Comparison of ENCODE assay signal across 14 cellular contexts in the genomic region with DNA sequence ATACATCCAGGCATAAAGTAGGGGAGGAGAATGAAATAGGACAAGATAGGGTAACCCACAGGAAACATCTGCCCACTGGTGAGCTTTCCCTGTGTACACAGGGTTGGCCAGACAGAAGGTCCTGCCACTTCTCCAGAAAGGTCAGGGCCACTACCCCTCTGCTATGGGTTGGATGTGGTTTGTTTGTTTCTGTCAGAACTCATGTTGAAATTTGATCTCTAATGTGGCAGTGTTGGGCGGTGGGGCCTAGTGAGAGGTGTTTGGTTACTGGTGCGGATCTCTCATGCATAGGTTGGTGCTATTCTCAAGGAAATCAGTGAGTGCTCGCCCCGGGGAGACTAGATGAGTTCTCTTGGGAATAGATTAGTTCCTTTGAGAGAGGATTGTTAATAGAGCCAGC. TPM values are rescaled to one million over a fixed set of nuclear protein-coding genes. Genes with fewer than 3 reads are reported as not detected.
DNase-seq lines count a peak whose midpoint lies in the region; ATAC-seq, FAIRE-seq and TF ChIP-seq lines count a peak whose summit lies in the region.
"Had no signal": no experiment of that assay in that cellular context is flagged by ENCODE, and none has a peak within 500 bp of the region (broad histone marks: within the 10 kb centered on the region; RNA-seq: fewer than 3 reads in every experiment).

No MANE protein-coding gene starts in this region.

- no peak for FAIRE-seq in GM12892 (lab: Jason Lieb, UNC)
- FAIRE-seq: pancreas had no signal

- no peak overlapping the region for H3K27ac Mint-ChIP-seq in endodermal cell
- no peak overlapping the region for H3K27ac Mint-ChIP-seq in stimulated activated naive CD8-positive, alpha-beta T cell treated with anti-CD3 and anti-CD28 coated beads, Interleukin-15, amount 100 ng/mL, for 72 hours

- no peaks in the 10 kb centered on the region for H3K36me3 ChIP-seq in endodermal cell (ENCODE audit: control insufficient read depth, insufficient read depth, low read length)
- H3K36me3 ChIP-seq: pancreas had no signal

- peaks cover 2% of the 10 kb centered on the region for H3K9me3 Mint-ChIP-seq in endodermal cell
- H3K9me3 Mint-ChIP-seq in stimulated activated naive CD8-positive, alpha-beta T cell treated with anti-CD3 and anti-CD28 coated beads, Interleukin-15, amount 100 ng/mL, for 72 hours: no peaks in the 10 kb centered on the region

- no peaks in the 10 kb centered on the region for H3K27me3 Mint-ChIP-seq in endodermal cell (ENCODE audit: insufficient read depth)
- H3K27me3 Mint-ChIP-seq in stimulated activated naive CD8-positive, alpha-beta T cell treated with anti-CD3 and anti-CD28 coated beads, Interleukin-15, amount 100 ng/mL, for 72 hours: no peaks in the 10 kb centered on the region

- H3K4me3 Mint-ChIP-seq in endodermal cell: no peak overlapping the region
- H3K4me3 Mint-ChIP-seq in stimulated activated naive CD8-positive, alpha-beta T cell treated with anti-CD3 and anti-CD28 coated beads, Interleukin-15, amount 100 ng/mL, for 72 hours: no peak overlapping the region

- no peak for TF ChIP-seq POLR2A in GM12892 (IDR thresholded peaks at IDR 0.05; ENCODE audit: low read depth, low read length)

- peaks cover 7% of the 10 kb centered on the region for H3K4me1 Mint-ChIP-seq in endodermal cell
- peaks cover 10% of the 10 kb centered on the region for H3K4me1 Mint-ChIP-seq in stimulated activated naive CD8-positive, alpha-beta T cell treated with anti-CD3 and anti-CD28 coated beads, Interleukin-15, amount 100 ng/mL, for 72 hours

- H3K36me3 Mint-ChIP-seq in endodermal cell (ENCODE audit: low read depth): no peaks in the 10 kb centered on the region

- no peaks in the 10 kb centered on the region for H3K27me3 ChIP-seq in endodermal cell (ENCODE audit: control insufficient read depth, insufficient read depth, low read length, poor library complexity, severe bottlenecking)
- H3K27me3 ChIP-seq: pancreas had no signal

- DNase-seq in DMS153 (lab: John Stamatoyannopoulos, UW): peak; percentile 60
- DNase-seq in NCI-H1436 treated with DMSO at 0.1 percent for 48 hours (lab: John Stamatoyannopoulos, UW): peak; percentile 69
- DNase-seq in endodermal cell: peak; percentile 71
- no peak for DNase-seq in GM12892 (ENCODE audit: insufficient read length)
- DNase-seq in stimulated activated naive CD8-positive, alpha-beta T cell treated with anti-CD3 and anti-CD28 coated beads, Interleukin-15, amount 100 ng/mL, for 72 hours: no peak
- no peak for DNase-seq in NCI-H748 treated with DMSO at 0.1 percent for 48 hours (lab: John Stamatoyannopoulos, UW)
- DNase-seq: activated effector memory CD4-positive, alpha-beta T cell treated with anti-CD3 and anti-CD28 coated beads, Interleukin-2, amount 50 U/mL, for 16 hours; NCI-H1694 treated with DMSO at 0.1 percent for 48 hours; pancreas had no signal

- WGBS in endodermal cell (ENCODE audit: insufficient coverage in 1 of 2, insufficient read length in 1 of 2), 2 experiments: 58 to 70% methylated on average over 2 to 4 of the region's 4 CpGs

- no peak overlapping the region for H3K4me3 ChIP-seq in endodermal cell (ENCODE audit: low read length)
- H3K4me3 ChIP-seq: pancreas had no signal

- no peaks in the 10 kb centered on the region for H3K4me1 ChIP-seq in endodermal cell (ENCODE audit: control insufficient read depth, insufficient read depth, low read length)
- H3K4me1 ChIP-seq: pancreas had no signal

- ATAC-seq in GM21786 (IDR thresholded peaks at IDR 0.05; ENCODE audit: unreplicated experiment): peak; percentile 82
- no peak for ATAC-seq in GM18858 (IDR thresholded peaks at IDR 0.05; ENCODE audit: unreplicated experiment)
- no peak for ATAC-seq in stimulated activated naive CD8-positive, alpha-beta T cell treated with anti-CD3 and anti-CD28 coated beads, Interleukin-15, amount 100 ng/mL, for 72 hours

- no peak overlapping the region for H3K27ac ChIP-seq in endodermal cell (ENCODE audit: low read depth, low read length)
- H3K27ac ChIP-seq: pancreas, VCaP had no signal

- no peaks in the 10 kb centered on the region for H3K9me3 ChIP-seq in endodermal cell (ENCODE audit: control insufficient read depth, low read length)
- H3K9me3 ChIP-seq: pancreas had no signal

- TF ChIP-seq CTCF in endodermal cell (conservative IDR thresholded peaks at IDR 0.05): no peak

- no peak overlapping the region for H3K9ac ChIP-seq in endodermal cell (ENCODE audit: extremely low read depth, low read length, poor library complexity, severe bottlenecking)

RNA-seq across cellular contexts. Expression of gene MAS1, which starts 15.6 kb away (rescaled TPM):
- total RNA-seq in endodermal cell: not detected
- polyA plus RNA-seq in endodermal cell (2013, experiment 1 of 2): not detected
- polyA plus RNA-seq in endodermal cell (2013, experiment 2 of 2): not detected
- polyA plus RNA-seq in GM12892 (2012; ENCODE audit: missing spikeins): not detected
- total RNA-seq: pancreas, subcutaneous adipose tissue had no signal
- polyA plus RNA-seq: aorta had no signal

Comparison
In these comparisons a context has a peak if more than half of its experiments do, and no peak if none do; other contexts are left out.
1. DNase-seq: peak in DMS153 (single experiment), NCI-H1436 treated with DMSO at 0.1 percent for 48 hours (single experiment) and endodermal cell (single experiment); none in GM12892 (single experiment), stimulated activated naive CD8-positive, alpha-beta T cell treated with anti-CD3 and anti-CD28 coated beads, Interleukin-15, amount 100 ng/mL, for 72 hours (0 of 2) and NCI-H748 treated with DMSO at 0.1 percent for 48 hours (single experiment).